1 cellular context compared by ENCODE assay signal in the genomic region with DNA sequence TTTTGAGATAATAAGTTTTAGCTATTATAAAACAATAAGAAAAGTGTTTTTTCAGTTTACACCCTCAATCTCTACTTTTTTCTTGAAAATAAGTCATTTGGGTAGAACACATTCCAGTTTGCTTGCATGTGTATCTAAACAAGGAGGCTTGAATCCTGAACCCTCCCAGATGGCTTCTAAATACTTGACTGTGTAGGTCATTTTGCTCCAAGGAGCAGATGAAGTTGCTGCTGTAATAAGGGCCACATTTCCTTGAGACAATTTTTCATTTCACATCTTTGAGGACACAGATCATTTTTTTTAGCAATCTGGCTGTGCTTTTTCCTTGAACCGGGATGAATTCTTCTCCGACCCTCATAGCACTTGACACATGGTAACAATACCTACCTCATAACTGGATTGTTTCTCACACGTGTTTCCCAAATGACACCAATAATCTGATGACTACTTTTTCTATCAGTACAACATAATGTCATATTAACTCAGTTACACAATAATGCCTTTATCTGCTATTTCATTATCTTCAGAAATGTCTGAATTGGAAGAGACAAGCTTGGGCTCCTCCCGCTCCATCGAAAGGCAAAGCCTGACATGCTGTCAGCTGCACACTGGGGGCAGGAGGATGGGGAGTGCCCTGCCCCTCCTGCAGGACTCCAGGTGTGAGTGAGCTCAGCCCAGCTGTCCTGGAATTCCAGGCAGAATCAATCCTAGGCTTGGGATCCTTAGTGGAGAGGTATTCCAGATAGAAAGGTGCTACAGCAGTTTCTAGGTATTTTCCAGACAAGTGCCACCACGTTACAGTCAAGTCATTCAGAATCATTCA.
TF ChIP-seq lines count a peak whose summit lies in the region.

No MANE protein-coding gene starts in this region.

TF ChIP-seq in H1, 55 proteins besides CTCF, POLR2A, EP300 and RAD21:
- TF ChIP-seq SIRT6 (IDR thresholded peaks at IDR 0.05; ENCODE audit: low read length) (no peak), SP2 (IDR thresholded peaks at IDR 0.05; ENCODE audit: low read length) (no peak), KDM5A (IDR thresholded peaks at IDR 0.05; ENCODE audit: low read length) (no peak), ASH2L (IDR thresholded peaks at IDR 0.05; ENCODE audit: low read length) (no peak), TCF12 (IDR thresholded peaks at IDR 0.05; ENCODE audit: low read depth, low read length) (no peak), TEAD4 (IDR thresholded peaks at IDR 0.05; ENCODE audit: low read depth, low read length) (peak; percentile 32; the same call in 1 of the 2 replicates), JUND (IDR thresholded peaks at IDR 0.05; ENCODE audit: low read length) (no peak)
- TF ChIP-seq, protein P1, sequence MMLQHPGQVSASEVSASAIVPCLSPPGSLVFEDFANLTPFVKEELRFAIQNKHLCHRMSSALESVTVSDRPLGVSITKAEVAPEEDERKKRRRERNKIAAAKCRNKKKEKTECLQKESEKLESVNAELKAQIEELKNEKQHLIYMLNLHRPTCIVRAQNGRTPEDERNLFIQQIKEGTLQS (IDR thresholded peaks at IDR 0.05; ENCODE audit: insufficient read depth, low read depth, low read length): no peak
